Comparison of ENCODE assay signal across 9 cellular contexts in genomic region chr12:102957339-102958050, GRCh38. TPM values are rescaled to one million over a fixed set of nuclear protein-coding genes. Genes with fewer than 3 reads are reported as not detected.
DNase-seq lines count a peak whose midpoint lies in the region; ATAC-seq lines count a peak whose summit lies in the region.
"Had no signal": no experiment of that assay in that cellular context is flagged by ENCODE, and none has a peak within 500 bp of the region (broad histone marks: within the 10 kb centered on the region; RNA-seq: fewer than 3 reads in every experiment).

TSS of gene ASCL1 (plus strand) at chr12:102957674. CDS start at chr12:102958245, 571 bp downstream.

- peak within 1 kb of the TSS; percentile 90 for H3K4me2 ChIP-seq in GM23248 (ENCODE audit: unreplicated experiment)

- H3K4me3 ChIP-seq in GM23248: peak within 1 kb of the TSS; percentile 72

- in situ Hi-C loops in GM23248 (cut with MboI): no loop called here

- WGBS in GM23248 (ENCODE audit: low coverage in 1 of 2, low lambda C conversion rate in 2 of 2, missing lambda C conversion rate in 2 of 2), 2 experiments: 1 to 2% methylated on average over 30 to 52 of the region's 52 CpGs

- H3K36me3 Mint-ChIP-seq in naive B cell: no peaks in the 10 kb centered on the region

- peaks cover 23 to 41% (median 29%) of the 10 kb centered on the region in 3 donors for H3K4me1 Mint-ChIP-seq in naive B cell

- ATAC-seq in naive B cell (ENCODE audit: low read depth in 2 of 2) (peak; percentile 74 to 77), HG02840 (IDR thresholded peaks at IDR 0.05; ENCODE audit: low FRiP score, unreplicated experiment) (no peak)

- peaks cover 73% of the 10 kb centered on the region for H3K27me3 ChIP-seq in GM23248 (replicated peaks; ENCODE audit: insufficient read depth)

- H3K9me2 ChIP-seq in GM23248 (ENCODE audit: insufficient read depth): no peaks in the 10 kb centered on the region

- H4K20me1 ChIP-seq in GM23248 (ENCODE audit: insufficient read depth): no peaks in the 10 kb centered on the region

- H3K9me3 Mint-ChIP-seq in naive B cell: peaks cover 0 to 21% (median 6%) of the 10 kb centered on the region in 7 donors

- H3F3A ChIP-seq in GM23248 (ENCODE audit: insufficient read depth): no peaks in the 10 kb centered on the region

- H3K9ac ChIP-seq in GM23248: no peak within 1 kb of the TSS

- H3K27ac Mint-ChIP-seq in naive B cell: peak within 1 kb of the TSS in 3 of 6 donors; percentile 39 to 69 (median 64)

- peak; percentile 83 for DNase-seq in DMS153 treated with DMSO at 0.1 percent for 48 hours (lab: John Stamatoyannopoulos, UW; ENCODE audit: unreplicated experiment)
- DNase-seq in GM23248: peak; percentile 58
- DNase-seq in NCI-H345 treated with DMSO at 0.1 percent for 48 hours (lab: John Stamatoyannopoulos, UW; ENCODE audit: unreplicated experiment): peak; percentile 98
- DNase-seq in dermis blood vessel endothelial cell: peak; percentile 39
- peak; percentile 42 for DNase-seq in naive B cell
- DNase-seq in NCI-H1048 (lab: John Stamatoyannopoulos, UW): no peak
- DNase-seq in AG08396 (ENCODE audit: low spot score): no peak

- H3K27ac ChIP-seq in GM23248: no peak within 1 kb of the TSS

- peaks cover 80 to 91% (median 89%) of the 10 kb centered on the region in 3 donors for H3K27me3 Mint-ChIP-seq in naive B cell

- no peaks in the 10 kb centered on the region for H3K4me1 ChIP-seq in GM23248 (ENCODE audit: insufficient read depth)

- no peaks in the 10 kb centered on the region for H3K79me2 ChIP-seq in GM23248 (ENCODE audit: insufficient read depth)

- H3K36me3 ChIP-seq in GM23248 (ENCODE audit: low read depth): no peaks in the 10 kb centered on the region

- no peaks in the 10 kb centered on the region for H3K9me3 ChIP-seq in GM23248 (ENCODE audit: low read depth)

- H3K4me3 Mint-ChIP-seq in naive B cell: peak within 1 kb of the TSS; percentile 72 to 89 (median 84)

- H2AFZ ChIP-seq in GM23248: peak within 1 kb of the TSS; percentile 64

RNA-seq across cellular contexts. Expression of gene ASCL1, which starts in this region (rescaled TPM):
- not detected in 2 replicates for total RNA-seq in GM23248 (2014; rRNA removed; shearing (Covaris generic))
- polyA plus RNA-seq in GM23248 (2016; fragmentation: Nextera tagmentation; extraction: Ambion mirVana) (not detected in 2 replicates), naive B cell (ENCODE audit: low read depth in 6 of 6) (not detected)
- not detected in 2 replicates for total RNA-seq in dermis blood vessel endothelial cell
- total RNA-seq: NCI-H460 had no signal

Comparison
In these comparisons a context has a peak if more than half of its experiments do, and no peak if none do; other contexts are left out.
1. Peak in DNase-seq, H3K4me3 ChIP-seq and H3K4me2 ChIP-seq in GM23248; RNA of the gene not detected or under 1 TPM.
2. Peak in DNase-seq in dermis blood vessel endothelial cell; RNA of the gene not detected or under 1 TPM.
3. Peak in DNase-seq and ATAC-seq in naive B cell; RNA of the gene not detected or under 1 TPM.
4. DNase-seq: peak in DMS153 treated with DMSO at 0.1 percent for 48 hours (single experiment) and NCI-H345 treated with DMSO at 0.1 percent for 48 hours (single experiment); none in NCI-H1048 (single experiment) and AG08396 (single experiment).